Comparison of ENCODE assay signal across 18 cellular contexts in genomic region chr7:25877802-25878789, GRCh38.
A peak's percentile ranks its signal among the peaks of the same experiment; 100 is the strongest.
DNase-seq lines count a peak whose midpoint lies in the region; ATAC-seq and TF ChIP-seq lines count a peak whose summit lies in the region.
"Had no signal": no experiment of that assay in that cellular context is flagged by ENCODE, and none has a peak within 500 bp of the region (broad histone marks: within the 10 kb centered on the region; RNA-seq: fewer than 3 reads in every experiment).

No MANE protein-coding gene starts in this region.

- no peak for TF ChIP-seq CTCF in NB4 (IDR thresholded peaks at IDR 0.05; ENCODE audit: low read depth, low read length)

- no peak overlapping the region for H3K4me3 ChIP-seq in NB4 (ENCODE audit: low read depth, low read length)
- H3K4me3 ChIP-seq: A549, hepatocyte, left ventricle myocardium inferior, testis had no signal

- peak; percentile 91 for ATAC-seq in HG02943 (IDR thresholded peaks at IDR 0.05; ENCODE audit: low read depth, unreplicated experiment)
- ATAC-seq in HG02885 (IDR thresholded peaks at IDR 0.05; ENCODE audit: poor library complexity, unreplicated experiment), result no peak
- ATAC-seq: A549; activated T-cell treated with anti-CD3 and anti-CD28 coated beads, Interleukin-2, amount 50 U/mL, for 4 hours; naive thymus-derived CD8-positive, alpha-beta T cell; T-helper 17 cell had no signal

- peak; percentile 24 for DNase-seq in SIG-M5 treated with dmso at 0.1 percent for 504 hours (lab: John Stamatoyannopoulos, UW; ENCODE audit: unreplicated experiment)
- DNase-seq in SIG-M5 (lab: John Stamatoyannopoulos, UW), result no peak
- DNase-seq in NB4 (ENCODE audit: low read depth), result peak; percentile 38
- DNase-seq in DMS79 (lab: John Stamatoyannopoulos, UW), result no peak
- DNase-seq in cerebellar nuclear complex (lab: John Stamatoyannopoulos, UW), result no peak
- no peak for DNase-seq in midbrain (lab: John Stamatoyannopoulos, UW)
- DNase-seq: activated CD4-positive, alpha-beta T cell treated with anti-CD3 and anti-CD28 coated beads for 48 hours; activated T-cell treated with anti-CD3 and anti-CD28 coated beads, Interleukin-2, amount 50 U/mL, for 4 hours; left ventricle myocardium inferior; naive thymus-derived CD8-positive, alpha-beta T cell; NCI-H1048; stimulated activated CD4-positive, alpha-beta T cell treated with anti-CD3 and anti-CD28 coated beads, Interleukin-15, amount 100 ng/mL, for 24 hours; T-helper 17 cell; testis had no signal

- no peak for TF ChIP-seq POLR2A in NB4 (IDR thresholded peaks at IDR 0.05; ENCODE audit: extremely low read depth, insufficient read length)

Comparison
In these comparisons a context has a peak if more than half of its experiments do, and no peak if none do; other contexts are left out.
1. DNase-seq: peak in SIG-M5 treated with dmso at 0.1 percent for 504 hours (single experiment) and NB4 (single experiment); none in SIG-M5 (single experiment), DMS79 (single experiment), cerebellar nuclear complex (0 of 2) and midbrain (single experiment).